Comparison of ENCODE assay signal across 8 cellular contexts in genomic region chr5:173781432-173781825, GRCh38.
A peak's percentile ranks its signal among the peaks of the same experiment; 100 is the strongest.
DNase-seq lines count a peak whose midpoint lies in the region; ATAC-seq and TF ChIP-seq lines count a peak whose summit lies in the region.

No MANE protein-coding gene starts in this region.

- no peak for TF ChIP-seq CTCF in HL-60 (IDR thresholded peaks at IDR 0.05; ENCODE audit: insufficient read depth, low read length)
- TF ChIP-seq CTCF in hepatocyte (IDR thresholded peaks at IDR 0.05; ENCODE audit: poor library complexity) = no peak
- no peak for TF ChIP-seq CTCF in spleen (IDR thresholded peaks at IDR 0.05 in 8 of 11, conservative IDR thresholded peaks at IDR 0.05 in 3 of 11)

- no peaks in the 10 kb centered on the region for H4K20me1 ChIP-seq in hepatocyte (ENCODE audit: insufficient read depth, poor library complexity, severe bottlenecking)

- no peak overlapping the region for H2AFZ ChIP-seq in hepatocyte

- peak overlapping the region; percentile 32 for H3K4me3 Mint-ChIP-seq in activated T-helper 17 cell treated with anti-CD3 and anti-CD28 coated beads, Interleukin-2, amount 50 U/mL, for 72 hours

- no peaks in the 10 kb centered on the region for H3K27me3 Mint-ChIP-seq in activated T-helper 17 cell treated with anti-CD3 and anti-CD28 coated beads, Interleukin-2, amount 50 U/mL, for 72 hours

- H3K27me3 ChIP-seq in HL-60 (ENCODE audit: insufficient read depth, poor library complexity, severe bottlenecking) (no peaks in the 10 kb centered on the region), hepatocyte (no peaks in the 10 kb centered on the region), spleen (replicated peaks in 1 of 7) (no peaks in the 10 kb centered on the region)

- H3K36me3 Mint-ChIP-seq in activated T-helper 17 cell treated with anti-CD3 and anti-CD28 coated beads, Interleukin-2, amount 50 U/mL, for 72 hours (ENCODE audit: low read depth) = no peaks in the 10 kb centered on the region

- peak overlapping the region; percentile 90 for H3K27ac Mint-ChIP-seq in activated T-helper 17 cell treated with anti-CD3 and anti-CD28 coated beads, Interleukin-2, amount 50 U/mL, for 72 hours

- H3K27ac ChIP-seq in HL-60 (replicated peaks) (peak overlapping the region; percentile 60), hepatocyte (peak overlapping the region; percentile 61), spleen (peak overlapping the region; percentile 13 to 92 (median 82))

- 42% methylated on average over 4 of the region's 4 CpGs for WGBS in hepatocyte (ENCODE audit: low lambda C conversion rate, missing lambda C conversion rate)
- 60 to 81% (median 73%) methylated on average over 4 of the region's 4 CpGs for WGBS in spleen, 5 donors

- no peak for TF ChIP-seq POLR2A in spleen (IDR thresholded peaks at IDR 0.05)

- H3K36me3 ChIP-seq in hepatocyte (replicated peaks; ENCODE audit: insufficient read depth, low read depth) (no peaks in the 10 kb centered on the region), spleen (no peaks in the 10 kb centered on the region)

- peaks cover 11% of the 10 kb centered on the region for H3K4me1 Mint-ChIP-seq in activated T-helper 17 cell treated with anti-CD3 and anti-CD28 coated beads, Interleukin-2, amount 50 U/mL, for 72 hours

- H3K4me2 ChIP-seq in hepatocyte = peak overlapping the region; percentile 12

- H3K9me2 ChIP-seq in hepatocyte (replicated peaks; ENCODE audit: insufficient read depth) = no peaks in the 10 kb centered on the region

- H3K79me2 ChIP-seq in hepatocyte = no peaks in the 10 kb centered on the region

- intact Hi-C loops in spleen (cut with DNase I; ENCODE audit: low total_unique reads) = no loop called here

- no peak for DNase-seq in HL-60 (ENCODE audit: low read depth in 1 of 2, low spot score in 1 of 2)
- DNase-seq in hepatocyte (ENCODE audit: low spot score) = no peak
- no peak for DNase-seq in spleen
- DNase-seq in NCI-H1092 (lab: John Stamatoyannopoulos, UW) = no peak
- no peak for DNase-seq in NCI-H1436 treated with DMSO at 0.1 percent for 48 hours (lab: John Stamatoyannopoulos, UW)

- ATAC-seq in activated T-helper 17 cell treated with anti-CD3 and anti-CD28 coated beads, Interleukin-2, amount 50 U/mL, for 72 hours (replicated peaks) = no peak
- no peak for ATAC-seq in HG02973 (IDR thresholded peaks at IDR 0.05; ENCODE audit: unreplicated experiment)
- no peak for ATAC-seq in GM19467 (IDR thresholded peaks at IDR 0.05; ENCODE audit: unreplicated experiment)

- H3K9me3 Mint-ChIP-seq in activated T-helper 17 cell treated with anti-CD3 and anti-CD28 coated beads, Interleukin-2, amount 50 U/mL, for 72 hours = no peaks in the 10 kb centered on the region

- no peaks in the 10 kb centered on the region for H3K9me3 ChIP-seq in hepatocyte (ENCODE audit: low read depth)
- no peaks in the 10 kb centered on the region for H3K9me3 ChIP-seq in spleen

- H3K4me1 ChIP-seq in hepatocyte (ENCODE audit: insufficient read depth) = peaks cover 13% of the 10 kb centered on the region
- H3K4me1 ChIP-seq in spleen = peaks cover 0 to 78% (median 28%) of the 10 kb centered on the region in 6 donors

- H3K4me3 ChIP-seq in HL-60 (replicated peaks; ENCODE audit: insufficient read depth, low read length) (no peak overlapping the region), hepatocyte (no peak overlapping the region), spleen (peak overlapping the region in 1 of 8 donors; percentile 54)
